ENCODE assay signal across 8 cellular contexts in the genomic region with DNA sequence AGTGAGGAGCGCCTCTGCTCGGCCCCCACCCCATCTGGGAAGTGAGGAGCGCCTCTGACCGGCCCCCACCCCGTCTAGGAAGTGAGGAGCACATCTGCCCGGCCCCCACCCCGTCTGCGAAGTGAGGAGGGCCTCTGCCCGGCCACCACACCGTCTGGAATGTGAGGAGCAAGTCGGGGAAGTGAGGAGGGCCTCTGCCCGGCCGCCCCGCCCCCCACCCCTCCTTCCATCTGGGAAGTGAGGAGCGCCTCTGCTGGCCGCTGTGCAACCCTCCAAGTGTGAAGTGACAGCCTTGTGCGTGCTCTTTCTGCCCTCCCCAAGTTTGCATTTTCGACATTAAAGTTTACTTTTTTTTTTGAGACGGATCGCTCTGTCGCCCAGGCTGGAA. TPM values are rescaled to one million over a fixed set of nuclear protein-coding genes. Genes with fewer than 3 reads are reported as not detected.
DNase-seq lines count a peak whose midpoint lies in the region; ATAC-seq, FAIRE-seq and TF ChIP-seq lines count a peak whose summit lies in the region.

No MANE protein-coding gene starts in this region.

- H3K36me3 ChIP-seq in pancreas = no peaks in the 10 kb centered on the region

- no peaks in the 10 kb centered on the region for H3K9me3 ChIP-seq in pancreas

- H3K27me3 ChIP-seq in foreskin keratinocyte = no peaks in the 10 kb centered on the region
- no peaks in the 10 kb centered on the region for H3K27me3 ChIP-seq in pancreas

- peak overlapping the region in 2 of 4 donors; percentile 23 to 35 for H3K4me3 ChIP-seq in pancreas

- no peak overlapping the region for H3K27ac ChIP-seq in foreskin keratinocyte
- H3K27ac ChIP-seq in pancreas = no peak overlapping the region

- peaks cover 15% of the 10 kb centered on the region for H3K4me1 Mint-ChIP-seq in activated CD4-positive, alpha-beta T cell treated with anti-CD3 and anti-CD28 coated beads, Interleukin-2, amount 10 ng/mL, durations not matched to agents 7 days and 5 days

- H3K4me3 Mint-ChIP-seq in activated CD4-positive, alpha-beta T cell treated with anti-CD3 and anti-CD28 coated beads, Interleukin-2, amount 10 ng/mL, durations not matched to agents 7 days and 5 days = peak overlapping the region; percentile 58

- no peak for DNase-seq in activated CD4-positive, alpha-beta T cell treated with anti-CD3 and anti-CD28 coated beads, Interleukin-2, amount 10 ng/mL, durations not matched to agents 7 days and 5 days
- DNase-seq in foreskin keratinocyte (no peak), pancreas (peak in 4 of 6 donors; percentile 26 to 61 (median 46)), activated gamma-delta T cell (lab: John Stamatoyannopoulos, UW) (no peak), DMS53 treated with DMSO at 0.1 percent for 48 hours (lab: John Stamatoyannopoulos, UW; ENCODE audit: unreplicated experiment) (no peak)

- H3K27ac Mint-ChIP-seq in activated CD4-positive, alpha-beta T cell treated with anti-CD3 and anti-CD28 coated beads, Interleukin-2, amount 10 ng/mL, durations not matched to agents 7 days and 5 days = peak overlapping the region; percentile 71

- no peaks in the 10 kb centered on the region for H3K27me3 Mint-ChIP-seq in activated CD4-positive, alpha-beta T cell treated with anti-CD3 and anti-CD28 coated beads, Interleukin-2, amount 10 ng/mL, durations not matched to agents 7 days and 5 days

- peaks cover 14% of the 10 kb centered on the region for H3K36me3 Mint-ChIP-seq in activated CD4-positive, alpha-beta T cell treated with anti-CD3 and anti-CD28 coated beads, Interleukin-2, amount 10 ng/mL, durations not matched to agents 7 days and 5 days (ENCODE audit: low read depth)

- H3K9me3 Mint-ChIP-seq in activated CD4-positive, alpha-beta T cell treated with anti-CD3 and anti-CD28 coated beads, Interleukin-2, amount 10 ng/mL, durations not matched to agents 7 days and 5 days = no peaks in the 10 kb centered on the region

- TF ChIP-seq CTCF in GM12873 (IDR thresholded peaks at IDR 0.05; ENCODE audit: insufficient read depth, low read depth, low read length, missing control alignments) (peak; percentile 33), foreskin keratinocyte (conservative IDR thresholded peaks at IDR 0.05) (peak; percentile 65), pancreas (IDR thresholded peaks at IDR 0.05) (no peak)

- ATAC-seq in foreskin keratinocyte = peak; percentile 28
- no peak for ATAC-seq in pancreas
- no peak for ATAC-seq in HG02970 (IDR thresholded peaks at IDR 0.05; ENCODE audit: low FRiP score, unreplicated experiment)
- ATAC-seq in GM21515 (IDR thresholded peaks at IDR 0.05; ENCODE audit: unreplicated experiment) = no peak

- CTCF ChIA-PET in activated CD4-positive, alpha-beta T cell treated with anti-CD3 and anti-CD28 coated beads, Interleukin-2, amount 10 ng/mL, durations not matched to agents 7 days and 5 days (lab: Charles Lee) = no interaction called here

- H3K4me1 ChIP-seq in foreskin keratinocyte (peaks cover 3% of the 10 kb centered on the region), pancreas (peaks cover 6 to 8% (median 7%) of the 10 kb centered on the region in 3 donors)

- POLR2A ChIA-PET in activated CD4-positive, alpha-beta T cell treated with anti-CD3 and anti-CD28 coated beads, Interleukin-2, amount 10 ng/mL, durations not matched to agents 7 days and 5 days (lab: Charles Lee) = no interaction called here

- no peak for FAIRE-seq in pancreas (lab: Jason Lieb, UNC)

- intact Hi-C loops in pancreas (cut with DNase I) = no loop called here

- WGBS in pancreas, 2 donors = 36 to 39% methylated on average over 21 of the region's 21 CpGs

RNA-seq across cellular contexts. Expression of gene ZZZ3, which starts 5.1 kb away (rescaled TPM):
- 10 to 100 TPM; 34.2 to 39.5 TPM for total RNA-seq in activated CD4-positive, alpha-beta T cell treated with anti-CD3 and anti-CD28 coated beads, Interleukin-2, amount 10 ng/mL, durations not matched to agents 7 days and 5 days
- total RNA-seq in foreskin keratinocyte (40.4 and 45.4 TPM in 2 replicates), pancreas (10 to 100 TPM; 18.9 to 33.0 (median 22.4) TPM)
- polyA plus RNA-seq in foreskin keratinocyte (7.2 and 9.3 TPM in 2 replicates), pancreas (10 to 100 TPM in 1 of 2 donors, 1 to 10 TPM in 1; 8.2 to 12.7 TPM)

Comparison
In these comparisons a context has a peak if more than half of its experiments do, and no peak if none do; other contexts are left out.
1. CTCF ChIP-seq: peak in GM12873 (single experiment) and foreskin keratinocyte (single experiment); none in pancreas (0 of 4).
2. DNase-seq: peak in pancreas (4 of 6); none in activated CD4-positive, alpha-beta T cell treated with anti-CD3 and anti-CD28 coated beads, Interleukin-2, amount 10 ng/mL, durations not matched to agents 7 days and 5 days (single experiment), foreskin keratinocyte (0 of 2), activated gamma-delta T cell (single experiment) and DMS53 treated with DMSO at 0.1 percent for 48 hours (single experiment).